Comparison of ENCODE assay signal across 1 cellular context in the genomic region with DNA sequence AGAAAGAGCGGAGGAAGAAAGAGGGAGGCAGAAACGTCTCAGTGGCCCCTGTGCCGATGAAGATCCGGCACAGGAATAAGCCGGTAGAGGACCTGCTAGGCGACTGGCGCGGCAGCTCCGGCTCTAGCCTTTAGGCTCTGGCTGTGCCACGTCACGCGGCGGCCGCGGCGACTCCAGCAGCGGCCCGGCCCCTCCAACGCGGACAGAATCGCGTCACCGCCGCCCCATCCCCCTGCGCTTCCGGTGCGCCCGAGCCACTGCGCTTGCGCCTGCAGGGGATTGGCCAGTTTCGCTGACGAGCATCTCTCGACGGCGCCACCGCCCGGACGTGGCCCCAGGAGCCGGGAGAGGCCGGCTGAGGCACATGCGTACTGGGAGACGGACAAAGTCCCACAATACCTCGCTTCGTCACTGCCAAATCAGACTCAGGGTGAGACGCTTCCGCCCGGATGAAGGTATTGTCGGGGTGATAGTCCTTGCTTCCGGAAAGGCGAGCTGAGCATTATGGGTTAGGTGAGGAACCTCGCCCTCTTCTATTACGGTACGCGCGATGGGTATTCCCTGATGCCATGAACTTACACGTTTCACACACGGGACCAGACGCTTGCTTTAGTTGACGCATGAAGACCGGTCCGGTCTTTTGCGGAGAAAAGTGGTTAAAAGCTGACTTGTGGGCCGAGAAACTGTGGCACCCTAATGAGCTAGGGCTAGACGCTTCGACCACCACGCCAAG.
TF ChIP-seq lines count a peak whose summit lies in the region.

TSS of gene ARF4 (minus strand) at position 105 of the 733 bp plus-strand sequence. CDS start 204 bp downstream, outside the sequence.

TF ChIP-seq in K562, 482 proteins besides CTCF, POLR2A, EP300 and RAD21 (continued from another document and continues in another):
- TF ChIP-seq E2F6 (IDR thresholded peaks at IDR 0.05; ENCODE audit: borderline replicate concordance in 1 of 2, extremely low read depth in 1 of 2, insufficient read depth in 1 of 2, insufficient read length in 1 of 2, low read depth in 1 of 2, low read length in 1 of 2, poor library complexity in 1 of 2, severe bottlenecking in 1 of 2) (peak in 1 of 2 experiments; percentile 44), TEAD4 (IDR thresholded peaks at IDR 0.05; ENCODE audit: low read length) (no peak), TEAD4 (CRISPR knock-in tag; IDR thresholded peaks at IDR 0.05; ENCODE audit: borderline replicate concordance) (no peak), NONO (IDR thresholded peaks at IDR 0.05; ENCODE audit: low read depth in 2 of 2, low read length in 1 of 2) (no peak), HDAC2 (IDR thresholded peaks at IDR 0.05) (no peak), ESRRA (IDR thresholded peaks at IDR 0.05; ENCODE audit: borderline replicate concordance, low read depth) (peak; percentile 24; the same call in 1 of the 2 replicates), TAF9B (IDR thresholded peaks at IDR 0.05; ENCODE audit: partially characterized antibody) (peak; percentile 28), ZNF263 (CRISPR knock-in tag; IDR thresholded peaks at IDR 0.05; ENCODE audit: borderline replicate concordance) (peak; percentile 16; the same call in 1 of the 2 replicates), POLR2H (tag; IDR thresholded peaks at IDR 0.05; ENCODE audit: low read depth) (peak; percentile 95), FOXK2 (conservative IDR thresholded peaks at IDR 0.05 in 1 of 2, IDR thresholded peaks at IDR 0.05 in 1 of 2; ENCODE audit: low read depth in 2 of 2) (peak; percentile 48 to 66; a peak in 3 of 4 replicates), ZSCAN29 (IDR thresholded peaks at IDR 0.05) (no peak), SREBF2 (CRISPR knock-in tag; IDR thresholded peaks at IDR 0.05) (0 out of 2 replicates have a peak, but pooled peaks have one; percentile 47), ZNF584 (CRISPR knock-in tag; IDR thresholded peaks at IDR 0.05; ENCODE audit: low read depth) (no peak), L3MBTL2 (IDR thresholded peaks at IDR 0.05) (peak; percentile 94), ETS1 (conservative IDR thresholded peaks at IDR 0.05; ENCODE audit: control insufficient read depth, low read depth, low read length) (peak; percentile 53; the same call in 1 of the 2 replicates), CREB1 (IDR thresholded peaks at IDR 0.05) (peak; percentile 96), CREB1 (CRISPR knock-in tag; IDR thresholded peaks at IDR 0.05) (peak; percentile 97), ZFX (CRISPR knock-in tag; IDR thresholded peaks at IDR 0.05) (peak; percentile 64), NRF1 (conservative IDR thresholded peaks at IDR 0.05 in 1 of 2, IDR thresholded peaks at IDR 0.05 in 1 of 2) (peak; percentile 99), LCOR (CRISPR knock-in tag; IDR thresholded peaks at IDR 0.05) (peak; percentile 80), NR0B1 (IDR thresholded peaks at IDR 0.05; ENCODE audit: partially characterized antibody) (no peak), CHD2 (IDR thresholded peaks at IDR 0.05; ENCODE audit: low read depth, low read length) (peak; percentile 74), ETV5 (CRISPR knock-in tag; IDR thresholded peaks at IDR 0.05; ENCODE audit: low read depth) (peak; percentile 93), ATF7 (IDR thresholded peaks at IDR 0.05) (peak; percentile 95), RFX5 (IDR thresholded peaks at IDR 0.05; ENCODE audit: low read depth, low read length) (no peak), RBFOX2 (IDR thresholded peaks at IDR 0.05; ENCODE audit: low read depth, low read length) (peak; percentile 99), MXI1 (IDR thresholded peaks at IDR 0.05; ENCODE audit: low read depth, low read length) (no peak), C11orf30 (IDR thresholded peaks at IDR 0.05; ENCODE audit: low read depth) (peak; percentile 88), CCAR2 (IDR thresholded peaks at IDR 0.05; ENCODE audit: low read depth, low read length) (no peak), CHAMP1 (IDR thresholded peaks at IDR 0.05) (no peak)
- TF ChIP-seq, protein P1, sequence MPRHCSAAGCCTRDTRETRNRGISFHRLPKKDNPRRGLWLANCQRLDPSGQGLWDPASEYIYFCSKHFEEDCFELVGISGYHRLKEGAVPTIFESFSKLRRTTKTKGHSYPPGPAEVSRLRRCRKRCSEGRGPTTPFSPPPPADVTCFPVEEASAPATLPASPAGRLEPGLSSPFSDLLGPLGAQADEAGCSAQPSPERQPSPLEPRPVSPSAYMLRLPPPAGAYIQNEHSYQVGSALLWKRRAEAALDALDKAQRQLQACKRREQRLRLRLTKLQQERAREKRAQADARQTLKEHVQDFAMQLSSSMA (CRISPR knock-in tag; IDR thresholded peaks at IDR 0.05) = no peak
- TF ChIP-seq, protein P2, sequence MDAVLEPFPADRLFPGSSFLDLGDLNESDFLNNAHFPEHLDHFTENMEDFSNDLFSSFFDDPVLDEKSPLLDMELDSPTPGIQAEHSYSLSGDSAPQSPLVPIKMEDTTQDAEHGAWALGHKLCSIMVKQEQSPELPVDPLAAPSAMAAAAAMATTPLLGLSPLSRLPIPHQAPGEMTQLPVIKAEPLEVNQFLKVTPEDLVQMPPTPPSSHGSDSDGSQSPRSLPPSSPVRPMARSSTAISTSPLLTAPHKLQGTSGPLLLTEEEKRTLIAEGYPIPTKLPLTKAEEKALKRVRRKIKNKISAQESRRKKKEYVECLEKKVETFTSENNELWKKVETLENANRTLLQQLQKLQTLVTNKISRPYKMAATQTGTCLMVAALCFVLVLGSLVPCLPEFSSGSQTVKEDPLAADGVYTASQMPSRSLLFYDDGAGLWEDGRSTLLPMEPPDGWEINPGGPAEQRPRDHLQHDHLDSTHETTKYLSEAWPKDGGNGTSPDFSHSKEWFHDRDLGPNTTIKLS (IDR thresholded peaks at IDR 0.05; ENCODE audit: borderline replicate concordance, low read depth) = peak; percentile 99
- TF ChIP-seq, protein P3, sequence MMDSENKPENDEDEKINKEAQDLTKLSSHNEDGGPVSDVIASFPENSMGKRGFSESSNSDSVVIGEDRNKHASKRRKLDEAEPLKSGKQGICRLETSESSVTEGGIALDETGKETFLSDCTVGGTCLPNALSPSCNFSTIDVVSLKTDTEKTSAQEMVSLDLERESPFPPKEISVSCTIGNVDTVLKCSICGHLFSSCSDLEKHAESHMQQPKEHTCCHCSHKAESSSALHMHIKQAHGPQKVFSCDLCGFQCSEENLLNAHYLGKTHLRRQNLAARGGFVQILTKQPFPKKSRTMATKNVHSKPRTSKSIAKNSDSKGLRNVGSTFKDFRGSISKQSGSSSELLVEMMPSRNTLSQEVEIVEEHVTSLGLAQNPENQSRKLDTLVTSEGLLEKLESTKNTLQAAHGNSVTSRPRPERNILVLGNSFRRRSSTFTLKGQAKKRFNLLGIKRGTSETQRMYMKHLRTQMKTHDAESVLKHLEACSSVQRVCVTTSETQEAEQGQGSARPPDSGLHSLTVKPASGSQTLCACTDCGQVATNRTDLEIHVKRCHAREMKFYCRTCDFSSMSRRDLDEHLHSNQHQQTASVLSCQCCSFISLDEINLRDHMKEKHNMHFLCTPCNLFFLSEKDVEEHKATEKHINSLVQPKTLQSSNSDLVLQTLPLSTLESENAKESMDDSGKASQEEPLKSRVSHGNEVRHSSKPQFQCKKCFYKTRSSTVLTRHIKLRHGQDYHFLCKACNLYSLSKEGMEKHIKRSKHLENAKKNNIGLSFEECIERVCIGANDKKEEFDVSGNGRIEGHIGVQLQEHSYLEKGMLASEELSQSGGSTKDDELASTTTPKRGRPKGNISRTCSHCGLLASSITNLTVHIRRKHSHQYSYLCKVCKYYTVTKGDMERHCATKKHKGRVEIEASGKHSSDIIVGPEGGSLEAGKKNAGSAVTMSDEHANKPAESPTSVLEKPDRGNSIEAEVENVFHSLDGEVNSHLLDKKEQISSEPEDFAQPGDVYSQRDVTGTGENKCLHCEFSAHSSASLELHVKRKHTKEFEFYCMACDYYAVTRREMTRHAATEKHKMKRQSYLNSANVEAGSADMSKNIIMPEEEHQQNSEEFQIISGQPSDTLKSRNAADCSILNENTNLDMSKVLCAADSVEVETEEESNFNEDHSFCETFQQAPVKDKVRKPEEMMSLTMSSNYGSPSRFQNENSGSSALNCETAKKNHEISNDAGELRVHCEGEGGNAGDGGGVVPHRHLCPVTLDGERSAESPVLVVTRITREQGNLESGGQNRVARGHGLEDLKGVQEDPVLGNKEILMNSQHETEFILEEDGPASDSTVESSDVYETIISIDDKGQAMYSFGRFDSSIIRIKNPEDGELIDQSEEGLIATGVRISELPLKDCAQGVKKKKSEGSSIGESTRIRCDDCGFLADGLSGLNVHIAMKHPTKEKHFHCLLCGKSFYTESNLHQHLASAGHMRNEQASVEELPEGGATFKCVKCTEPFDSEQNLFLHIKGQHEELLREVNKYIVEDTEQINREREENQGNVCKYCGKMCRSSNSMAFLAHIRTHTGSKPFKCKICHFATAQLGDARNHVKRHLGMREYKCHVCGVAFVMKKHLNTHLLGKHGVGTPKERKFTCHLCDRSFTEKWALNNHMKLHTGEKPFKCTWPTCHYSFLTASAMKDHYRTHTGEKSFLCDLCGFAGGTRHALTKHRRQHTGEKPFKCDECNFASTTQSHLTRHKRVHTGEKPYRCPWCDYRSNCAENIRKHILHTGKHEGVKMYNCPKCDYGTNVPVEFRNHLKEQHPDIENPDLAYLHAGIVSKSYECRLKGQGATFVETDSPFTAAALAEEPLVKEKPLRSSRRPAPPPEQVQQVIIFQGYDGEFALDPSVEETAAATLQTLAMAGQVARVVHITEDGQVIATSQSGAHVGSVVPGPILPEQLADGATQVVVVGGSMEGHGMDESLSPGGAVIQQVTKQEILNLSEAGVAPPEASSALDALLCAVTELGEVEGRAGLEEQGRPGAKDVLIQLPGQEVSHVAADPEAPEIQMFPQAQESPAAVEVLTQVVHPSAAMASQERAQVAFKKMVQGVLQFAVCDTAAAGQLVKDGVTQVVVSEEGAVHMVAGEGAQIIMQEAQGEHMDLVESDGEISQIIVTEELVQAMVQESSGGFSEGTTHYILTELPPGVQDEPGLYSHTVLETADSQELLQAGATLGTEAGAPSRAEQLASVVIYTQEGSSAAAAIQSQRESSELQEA (IDR thresholded peaks at IDR 0.05; ENCODE audit: low read depth) = peak; percentile 76
- TF ChIP-seq, protein P4, sequence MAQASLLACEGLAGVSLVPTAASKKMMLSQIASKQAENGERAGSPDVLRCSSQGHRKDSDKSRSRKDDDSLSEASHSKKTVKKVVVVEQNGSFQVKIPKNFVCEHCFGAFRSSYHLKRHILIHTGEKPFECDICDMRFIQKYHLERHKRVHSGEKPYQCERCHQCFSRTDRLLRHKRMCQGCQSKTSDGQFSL (CRISPR knock-in tag; IDR thresholded peaks at IDR 0.05) = 0 out of 2 replicates have a peak, but pooled peaks have one; percentile 14
- TF ChIP-seq, protein P4 (tag; IDR thresholded peaks at IDR 0.05) = no peak
- TF ChIP-seq, protein P5, sequence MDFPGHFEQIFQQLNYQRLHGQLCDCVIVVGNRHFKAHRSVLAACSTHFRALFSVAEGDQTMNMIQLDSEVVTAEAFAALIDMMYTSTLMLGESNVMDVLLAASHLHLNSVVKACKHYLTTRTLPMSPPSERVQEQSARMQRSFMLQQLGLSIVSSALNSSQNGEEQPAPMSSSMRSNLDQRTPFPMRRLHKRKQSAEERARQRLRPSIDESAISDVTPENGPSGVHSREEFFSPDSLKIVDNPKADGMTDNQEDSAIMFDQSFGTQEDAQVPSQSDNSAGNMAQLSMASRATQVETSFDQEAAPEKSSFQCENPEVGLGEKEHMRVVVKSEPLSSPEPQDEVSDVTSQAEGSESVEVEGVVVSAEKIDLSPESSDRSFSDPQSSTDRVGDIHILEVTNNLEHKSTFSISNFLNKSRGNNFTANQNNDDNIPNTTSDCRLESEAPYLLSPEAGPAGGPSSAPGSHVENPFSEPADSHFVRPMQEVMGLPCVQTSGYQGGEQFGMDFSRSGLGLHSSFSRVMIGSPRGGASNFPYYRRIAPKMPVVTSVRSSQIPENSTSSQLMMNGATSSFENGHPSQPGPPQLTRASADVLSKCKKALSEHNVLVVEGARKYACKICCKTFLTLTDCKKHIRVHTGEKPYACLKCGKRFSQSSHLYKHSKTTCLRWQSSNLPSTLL (IDR thresholded peaks at IDR 0.05) = peak; percentile 80; the same call in 1 of the 2 replicates
